ENCODE assay signal across 2 cellular contexts in genomic region chr13:42000836-42001235, GRCh38.
TF ChIP-seq lines count a peak whose summit lies in the region.

No MANE protein-coding gene starts in this region.

TF ChIP-seq in GM23338, 12 proteins besides CTCF, POLR2A, EP300 and RAD21:
- TF ChIP-seq ZNF114 (CRISPR knock-in tag; IDR thresholded peaks at IDR 0.05): no peak
- TF ChIP-seq REST (IDR thresholded peaks at IDR 0.05; ENCODE audit: unreplicated experiment): no peak
- no peak for TF ChIP-seq POLR2AphosphoS5 (IDR thresholded peaks at IDR 0.05; ENCODE audit: low read depth)
- no peak for TF ChIP-seq ETS1 (IDR thresholded peaks at IDR 0.05)
- TF ChIP-seq CREB1 (CRISPR knock-in tag; IDR thresholded peaks at IDR 0.05; ENCODE audit: low read depth): no peak

TF ChIP-seq in H1, 55 proteins besides CTCF, POLR2A, EP300 and RAD21:
- TF ChIP-seq NRF1 (IDR thresholded peaks at IDR 0.05; ENCODE audit: low read depth, low read length) (no peak), TEAD4 (IDR thresholded peaks at IDR 0.05; ENCODE audit: low read depth, low read length) (peak; percentile 88), SIRT6 (IDR thresholded peaks at IDR 0.05; ENCODE audit: low read length) (no peak), CHD7 (IDR thresholded peaks at IDR 0.05; ENCODE audit: insufficient replicate concordance, low read length) (no peak), ATF2 (IDR thresholded peaks at IDR 0.05; ENCODE audit: low read length) (no peak), CREB1 (IDR thresholded peaks at IDR 0.05) (no peak), MAFK (IDR thresholded peaks at IDR 0.05; ENCODE audit: low read depth, low read length) (no peak)
